8 cellular contexts compared by ENCODE assay signal in the genomic region with DNA sequence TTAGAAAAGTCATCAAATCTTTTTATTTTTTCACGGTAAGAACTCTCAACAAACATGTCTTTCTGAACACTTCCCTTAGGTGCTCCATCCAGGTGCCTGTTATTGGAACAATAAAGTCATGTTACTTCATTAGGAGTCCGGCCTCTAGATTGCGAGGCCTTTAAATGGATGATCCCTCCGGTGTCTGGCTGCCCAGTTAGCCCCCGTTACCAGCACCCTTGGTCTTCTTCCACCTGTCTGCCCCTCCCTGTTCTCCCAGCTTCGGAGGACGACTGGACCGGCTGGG. TPM values are rescaled to one million over a fixed set of nuclear protein-coding genes. Genes with fewer than 3 reads are reported as not detected.
DNase-seq lines count a peak whose midpoint lies in the region; ATAC-seq and TF ChIP-seq lines count a peak whose summit lies in the region.

No MANE protein-coding gene starts in this region.

- intact Hi-C loops in mammary epithelial cell (cut with micrococcal nuclease) = loop anchor here (1.0 kb wide), 3 partner anchors 15 to 56 kb away; a partner anchor contains a TSS

- 0% methylated on average over 6 of the region's 8 CpGs for WGBS in mammary epithelial cell (ENCODE audit: low coverage, missing lambda C conversion rate)

- dilution Hi-C loops in mammary epithelial cell (cut with HindIII; ENCODE audit: low sequenced_read_pairs) = no loop called here

- H3K4me1 ChIP-seq in mammary epithelial cell (ENCODE audit: insufficient read depth, low read length) = peaks cover 24% of the 10 kb centered on the region
- peaks cover 14% of the 10 kb centered on the region for H3K4me1 ChIP-seq in muscle layer of colon (ENCODE audit: insufficient read depth, low read length)

- H3K4me3 ChIP-seq in AG04449 (ENCODE audit: low read depth, low read length) (peak overlapping the region; percentile 88), mammary epithelial cell (replicated peaks in 1 of 3; ENCODE audit: insufficient read depth in 1 of 3, low read depth in 2 of 3, low read length in 3 of 3) (peak overlapping the region; percentile 73 to 89 (median 76)), muscle layer of colon (ENCODE audit: low read depth in 1 of 2, low read length in 2 of 2) (peak overlapping the region; percentile 87 to 92)

- H3K27me3 ChIP-seq in mammary epithelial cell (ENCODE audit: insufficient read depth, low read length) = no peaks in the 10 kb centered on the region
- H3K27me3 ChIP-seq in muscle layer of colon (ENCODE audit: control insufficient read depth in 1 of 2, insufficient read depth in 2 of 2, low read length in 2 of 2) = no peaks in the 10 kb centered on the region

- POLR2A ChIA-PET in AG04449 (lab: Yijun Ruan, JAX) = interaction anchor here (0.7 to 3.7 kb wide), 10 partner anchors 13 to 374 kb away, joined by 3 to 49 read pairs (median 4); a partner anchor contains a TSS

- H3K36me3 ChIP-seq in mammary epithelial cell (ENCODE audit: insufficient read depth, low read length) = peaks cover 19% of the 10 kb centered on the region
- peaks cover 27% of the 10 kb centered on the region for H3K36me3 ChIP-seq in muscle layer of colon (ENCODE audit: insufficient read depth, low read length)

- peaks cover 41% of the 10 kb centered on the region for H3K79me2 ChIP-seq in mammary epithelial cell (ENCODE audit: insufficient read depth, low read length)

- H3K27ac ChIP-seq in mammary epithelial cell (ENCODE audit: insufficient read depth, low read depth, low read length) = peak overlapping the region; percentile 47
- peak overlapping the region; percentile 90 for H3K27ac ChIP-seq in muscle layer of colon (ENCODE audit: low read depth, low read length)

- H3K4me2 ChIP-seq in mammary epithelial cell (ENCODE audit: insufficient read depth, low read depth, low read length) = peak overlapping the region; percentile 80

- H3K9me3 ChIP-seq in mammary epithelial cell (replicated peaks; ENCODE audit: insufficient read depth, low read length) = no peaks in the 10 kb centered on the region
- H3K9me3 ChIP-seq in muscle layer of colon (ENCODE audit: low read length) = no peaks in the 10 kb centered on the region

- H2AFZ ChIP-seq in mammary epithelial cell (ENCODE audit: low read depth, low read length) = peak overlapping the region; percentile 82

- ATAC-seq in HG03565 (IDR thresholded peaks at IDR 0.05; ENCODE audit: unreplicated experiment) (peak; percentile 6), GM19455 (IDR thresholded peaks at IDR 0.05; ENCODE audit: unreplicated experiment) (no peak), GM19023 (IDR thresholded peaks at IDR 0.05; ENCODE audit: unreplicated experiment) (no peak), HG02981 (IDR thresholded peaks at IDR 0.05; ENCODE audit: unreplicated experiment) (no peak)

- in situ Hi-C loops in mammary epithelial cell (cut with MboI; ENCODE audit: low sequenced_read_pairs in 2 of 2) = no loop called here

- TSS peak; percentile 91 for BruUV-seq in mammary epithelial cell (replicated peaks; lab: Mats Ljungman, UMichigan)

- no peaks in the 10 kb centered on the region for H4K20me1 ChIP-seq in mammary epithelial cell (ENCODE audit: insufficient read depth, low read length)

- DNase-seq in AG04449 (ENCODE audit: low read depth, low spot score) (no peak), mammary epithelial cell (no peak), DMS153 (lab: John Stamatoyannopoulos, UW) (no peak)

- CTCF ChIA-PET in AG04449 (lab: Yijun Ruan, JAX) = interaction anchor here (0.7 to 4.7 kb wide), 14 partner anchors 9 to 362 kb away, joined by 3 to 34 read pairs (median 6); a partner anchor contains a TSS
- CTCF ChIA-PET in mammary epithelial cell (lab: Charles Lee; ENCODE audit: low non-redundant PET) = interaction anchor here (0.6 to 0.8 kb wide), 4 partner anchors 23 to 107 kb away, joined by 3 to 7 read pairs (median 6); a partner anchor contains a TSS

- H3K9ac ChIP-seq in mammary epithelial cell (ENCODE audit: insufficient read depth, low read length) (peak overlapping the region; percentile 69), muscle layer of colon (ENCODE audit: low read length) (peak overlapping the region; percentile 72)

- TF ChIP-seq CTCF in AG04449 (IDR thresholded peaks at IDR 0.05; ENCODE audit: insufficient read depth, low read length, missing control alignments) = no peak
- TF ChIP-seq CTCF in mammary epithelial cell (conservative IDR thresholded peaks at IDR 0.05 in 1 of 2, IDR thresholded peaks at IDR 0.05 in 1 of 2; ENCODE audit: extremely low read depth in 1 of 2, insufficient read depth in 1 of 2, low read depth in 1 of 2, low read length in 2 of 2) = no peak

RNA-seq across cellular contexts. Expression of a gene that starts 0.6 kb away (rescaled TPM):
- total RNA-seq in mammary epithelial cell = 100 to 1,000 TPM; 127 to 221 TPM
- 425 TPM for polyA plus RNA-seq in mammary epithelial cell
- 106 TPM for polyA minus RNA-seq in mammary epithelial cell

RNA-seq across cellular contexts. Expression of a gene that starts 12.7 kb away (rescaled TPM):
- total RNA-seq in mammary epithelial cell = 1,000 to 10,000 TPM in 1 of 2 donors, 100 to 1,000 TPM in 1; 847 to 3,248 TPM
- 7,406 TPM for polyA plus RNA-seq in mammary epithelial cell
- polyA minus RNA-seq in mammary epithelial cell = 2,718 TPM

RNA-seq across cellular contexts. Expression of a gene that starts 14.3 kb away (rescaled TPM):
- total RNA-seq in mammary epithelial cell = 1 to 10 TPM; 2.7 TPM
- 0.87 TPM for polyA plus RNA-seq in mammary epithelial cell
- polyA minus RNA-seq in mammary epithelial cell = 2.1 TPM

RNA-seq across cellular contexts. Expression of a gene that starts 23.8 kb away (rescaled TPM):
- 1 to 10 TPM; 2.0 to 3.6 TPM for total RNA-seq in mammary epithelial cell
- 4.0 TPM for polyA plus RNA-seq in mammary epithelial cell
- polyA minus RNA-seq in mammary epithelial cell = 9.6 TPM

RNA-seq across cellular contexts. Expression of a gene that starts 24.3 kb away (rescaled TPM):
- 100 to 1,000 TPM; 166 to 366 TPM for total RNA-seq in mammary epithelial cell
- 236 TPM for polyA plus RNA-seq in mammary epithelial cell
- 447 TPM for polyA minus RNA-seq in mammary epithelial cell
